ENCODE assay signal across 8 cellular contexts in genomic region chr6:44387346-44388134, GRCh38. TPM values are rescaled to one million over a fixed set of nuclear protein-coding genes. Genes with fewer than 3 reads are reported as not detected.
DNase-seq lines count a peak whose midpoint lies in the region; ATAC-seq and TF ChIP-seq lines count a peak whose summit lies in the region.

Gene CDC5L, plus strand, starts transcription at chr6:44387706. Its CDS starts 118 bp downstream, at chr6:44387824.

- H3K4me1 ChIP-seq in A673 (ENCODE audit: insufficient read depth, low read length, poor library complexity, severe bottlenecking) (peaks cover 10% of the 10 kb centered on the region), breast epithelium (peaks cover 3 to 6% of the 10 kb centered on the region in 2 donors), skeletal muscle tissue (ENCODE audit: control insufficient read depth in 3 of 3, insufficient read depth in 3 of 3, low read length in 3 of 3) (peaks cover 21 to 35% (median 25%) of the 10 kb centered on the region in 3 donors)

- POLR2A ChIA-PET in A673 (lab: Charles Lee; ENCODE audit: low non-redundant PET) = interaction anchor here (0.7 to 0.8 kb wide), 2 partner anchors 75 to 300 kb away, joined by 3 read pairs; partner anchors contain the start of gene AARS2

- H3K27ac ChIP-seq in A673 (ENCODE audit: low read depth, low read length, poor library complexity, severe bottlenecking) = peak within 1 kb of the TSS; percentile 97
- peak within 1 kb of the TSS; percentile 94 for H3K27ac ChIP-seq in VCaP
- H3K27ac ChIP-seq in breast epithelium = peak within 1 kb of the TSS; percentile 95 to 98
- peak within 1 kb of the TSS; percentile 95 for H3K27ac ChIP-seq in skeletal muscle tissue (ENCODE audit: low read depth, low read length)

- peak; percentile 95 for TF ChIP-seq POLR2A in breast epithelium (IDR thresholded peaks at IDR 0.05)

- peak within 1 kb of the TSS; percentile 93 to 95 (median 93) for H3K9ac ChIP-seq in skeletal muscle tissue (ENCODE audit: low read depth in 1 of 3, low read length in 3 of 3)

- DNase-seq in A673 (ENCODE audit: low spot score) = peak; percentile 99
- DNase-seq in NCI-H2196 treated with DMSO at 0.1 percent for 48 hours (lab: John Stamatoyannopoulos, UW; ENCODE audit: unreplicated experiment) = peak; percentile 97
- DNase-seq in breast epithelium (ENCODE audit: low spot score in 2 of 2) = peak; percentile 93 to 96

- peaks cover 21% of the 10 kb centered on the region for H3K36me3 ChIP-seq in A673 (ENCODE audit: insufficient read depth, low read length, poor library complexity, severe bottlenecking)
- H3K36me3 ChIP-seq in breast epithelium = no peaks in the 10 kb centered on the region
- H3K36me3 ChIP-seq in skeletal muscle tissue (ENCODE audit: control insufficient read depth in 3 of 3, insufficient read depth in 3 of 3, low read length in 3 of 3) = peaks cover 6 to 14% (median 13%) of the 10 kb centered on the region in 3 donors

- H3K27me3 ChIP-seq in A673 (replicated peaks; ENCODE audit: insufficient read depth, low read depth, low read length, poor library complexity) = no peaks in the 10 kb centered on the region
- H3K27me3 ChIP-seq in breast epithelium = no peaks in the 10 kb centered on the region
- H3K27me3 ChIP-seq in skeletal muscle tissue (ENCODE audit: control insufficient read depth in 3 of 3, insufficient read depth in 3 of 3, low read length in 3 of 3) = no peaks in the 10 kb centered on the region

- CTCF ChIA-PET in A673 (lab: Charles Lee) = interaction anchor here (1.4 kb wide), 1 partner anchor 75 kb away, joined by 6 read pairs; the partner anchor contains the start of gene AARS2

- H3K4me3 ChIP-seq in A673 (ENCODE audit: low read depth, low read length, poor library complexity, severe bottlenecking) = peak within 1 kb of the TSS; percentile 70
- H3K4me3 ChIP-seq in breast epithelium = peak within 1 kb of the TSS; percentile 87 to 95 (median 92)
- H3K4me3 ChIP-seq in iPS-18c (ENCODE audit: insufficient read depth, low read depth, low read length) = peak within 1 kb of the TSS; percentile 78
- peak within 1 kb of the TSS; percentile 73 to 97 (median 94) for H3K4me3 ChIP-seq in skeletal muscle tissue (ENCODE audit: low read length in 3 of 3)

- no peaks in the 10 kb centered on the region for H3K9me3 ChIP-seq in A673 (ENCODE audit: low read depth, low read length, poor library complexity, severe bottlenecking)
- H3K9me3 ChIP-seq in breast epithelium = no peaks in the 10 kb centered on the region
- H3K9me3 ChIP-seq in iPS-18c (ENCODE audit: control insufficient read depth, insufficient read depth, low read length) = no peaks in the 10 kb centered on the region
- no peaks in the 10 kb centered on the region for H3K9me3 ChIP-seq in skeletal muscle tissue (ENCODE audit: control insufficient read depth in 3 of 3, low read length in 3 of 3)

- TF ChIP-seq CTCF in A673 (conservative IDR thresholded peaks at IDR 0.05; ENCODE audit: low read depth, low read length) (no peak), VCaP (conservative IDR thresholded peaks at IDR 0.05) (no peak), breast epithelium (IDR thresholded peaks at IDR 0.05) (no peak)

- BruUV-seq in A673 (replicated peaks; lab: Mats Ljungman, UMichigan) = no TSS peak

- ATAC-seq in GM18868 (IDR thresholded peaks at IDR 0.05; ENCODE audit: unreplicated experiment) = peak; percentile 93
- peak; percentile 94 for ATAC-seq in HG03108 (IDR thresholded peaks at IDR 0.05; ENCODE audit: unreplicated experiment)

- intact Hi-C loops in A673 (cut with micrococcal nuclease; ENCODE audit: unreplicated experiment) (no loop called here), breast epithelium (cut with DNase I; ENCODE audit: low total_unique reads) (no loop called here)

RNA-seq across cellular contexts. Expression of gene CDC5L, which starts in this region (rescaled TPM):
- 42.2 and 43.9 TPM in 2 replicates for total RNA-seq in A673 (2021)
- 10 to 100 TPM; 21.1 to 29.1 (median 22.0) TPM for total RNA-seq in breast epithelium
- total RNA-seq in skeletal muscle tissue = 19.3 TPM

Comparison
In these comparisons a context has a peak if more than half of its experiments do, and no peak if none do; other contexts are left out.
1. Peak in every context shown above with its lines: DNase-seq, ATAC-seq, H3K4me3 ChIP-seq and H3K27ac ChIP-seq.